In the genomic region with DNA sequence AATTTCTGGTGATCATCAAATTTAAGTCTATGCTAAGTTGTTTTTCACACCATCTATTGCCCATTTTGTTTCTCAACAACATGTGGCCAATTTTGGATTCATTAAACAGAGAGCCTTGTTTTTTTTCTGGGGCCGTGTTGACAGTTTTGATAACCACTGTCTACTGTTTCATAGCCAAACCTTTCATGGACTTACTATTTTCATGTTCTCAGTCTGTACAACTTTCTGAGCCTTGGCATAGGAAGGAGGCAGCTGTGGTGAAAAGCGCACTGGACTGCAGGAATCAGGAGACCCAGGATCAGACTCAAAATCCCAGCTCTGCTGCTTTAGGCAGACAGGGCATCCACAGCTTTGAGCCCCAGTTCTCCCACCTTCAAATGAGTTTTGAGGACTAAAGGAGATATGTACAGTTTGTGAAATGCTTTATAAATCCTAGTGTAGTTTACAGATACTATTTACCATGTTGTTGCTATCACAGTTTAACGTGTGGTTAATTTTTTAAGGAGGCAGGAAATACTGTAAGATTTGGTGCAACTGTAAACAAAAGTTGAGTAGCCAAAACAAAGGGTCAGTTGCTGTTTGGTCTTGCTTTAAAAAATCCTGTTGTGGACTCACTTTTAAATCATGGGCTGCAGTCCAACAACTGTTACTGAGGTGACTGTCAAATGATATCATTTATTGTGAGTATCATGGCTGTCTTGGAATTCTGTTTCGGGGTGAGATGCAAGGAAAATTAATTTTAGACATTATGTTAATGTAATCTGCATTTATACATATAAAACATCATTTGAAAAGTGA, we compare ENCODE assay signal across 11 cellular contexts. TPM values are rescaled to one million over a fixed set of nuclear protein-coding genes. Genes with fewer than 3 reads are reported as not detected.
A peak's percentile ranks its signal among the peaks of the same experiment; 100 is the strongest.
DNase-seq lines count a peak whose midpoint lies in the region; ATAC-seq and TF ChIP-seq lines count a peak whose summit lies in the region.
"Had no signal": no experiment of that assay in that cellular context is flagged by ENCODE, and none has a peak within 500 bp of the region (broad histone marks: within the 10 kb centered on the region; RNA-seq: fewer than 3 reads in every experiment).

No MANE protein-coding gene starts in this region.

- no peak overlapping the region for H3K9ac ChIP-seq in parathyroid adenoma

- no peak overlapping the region for H3K27ac ChIP-seq in CD4-positive, alpha-beta T cell (ENCODE audit: low read depth, low read length)
- no peak overlapping the region for H3K27ac ChIP-seq in parathyroid adenoma
- H3K27ac ChIP-seq: SJCRH30 had no signal

- no peaks in the 10 kb centered on the region for H3K27me3 ChIP-seq in CD4-positive, alpha-beta T cell (ENCODE audit: control insufficient read depth, insufficient read depth, low read length)
- H3K27me3 ChIP-seq in parathyroid adenoma (ENCODE audit: control insufficient read depth, insufficient read depth, low read length), result no peaks in the 10 kb centered on the region
- H3K27me3 ChIP-seq: SJCRH30 had no signal

- no peak for TF ChIP-seq POLR2A in NB4 (IDR thresholded peaks at IDR 0.05; ENCODE audit: extremely low read depth, insufficient read length)

- CTCF ChIA-PET in CD4-positive, alpha-beta T cell (lab: Charles Lee), result interaction anchor here (0.7 kb wide), 1 partner anchor 35 kb away, joined by 3 read pairs; no protein-coding TSS in a partner anchor

- H3K9me3 Mint-ChIP-seq in CD4-positive, alpha-beta T cell, result no peaks in the 10 kb centered on the region

- POLR2A ChIA-PET in CD4-positive, alpha-beta T cell (lab: Charles Lee), result interaction anchor here (1.1 to 1.3 kb wide), 3 partner anchors 117 to 387 kb away, joined by 3 to 4 read pairs (median 4); a partner anchor contains a TSS

- H3K36me3 ChIP-seq in parathyroid adenoma (ENCODE audit: control insufficient read depth, insufficient read depth, low read length), result no peaks in the 10 kb centered on the region

- H3K9me3 ChIP-seq in CD4-positive, alpha-beta T cell (ENCODE audit: control insufficient read depth, low read length), result no peaks in the 10 kb centered on the region
- H3K9me3 ChIP-seq in parathyroid adenoma (ENCODE audit: control insufficient read depth, low read length), result no peaks in the 10 kb centered on the region
- H3K9me3 ChIP-seq: SJCRH30 had no signal

- H3K36me3 Mint-ChIP-seq in CD4-positive, alpha-beta T cell (ENCODE audit: low read depth), result peaks cover 17% of the 10 kb centered on the region

- H2AFZ ChIP-seq in parathyroid adenoma, result no peak overlapping the region

- H3K4me1 Mint-ChIP-seq in CD4-positive, alpha-beta T cell (ENCODE audit: low read depth), result peaks cover 77% of the 10 kb centered on the region

- no peak for ATAC-seq in CD4-positive, alpha-beta T cell (ENCODE audit: poor library complexity)

- H3K4me3 ChIP-seq in NB4 (ENCODE audit: low read depth, low read length), result peak overlapping the region; percentile 18
- H3K4me3 ChIP-seq in parathyroid adenoma (ENCODE audit: low read depth, low read length), result peak overlapping the region; percentile 11
- H3K4me3 ChIP-seq: SJCRH30 had no signal

- peaks cover 3% of the 10 kb centered on the region for H3K4me1 ChIP-seq in parathyroid adenoma

- no peaks in the 10 kb centered on the region for H3K27me3 Mint-ChIP-seq in CD4-positive, alpha-beta T cell

- peak overlapping the region; percentile 84 for H3K27ac Mint-ChIP-seq in CD4-positive, alpha-beta T cell

- peak overlapping the region; percentile 85 for H3K4me3 Mint-ChIP-seq in CD4-positive, alpha-beta T cell

- DNase-seq in CD4-positive, alpha-beta T cell, result no peak
- DNase-seq in NB4 (ENCODE audit: low read depth) (no peak), epidermal melanocyte (ENCODE audit: insufficient read length, low spot score) (peak; percentile 20), DMS53 (lab: John Stamatoyannopoulos, UW) (no peak), GM19240 (ENCODE audit: insufficient read length, low spot score) (no peak), NK-92 (lab: John Stamatoyannopoulos, UW; ENCODE audit: unreplicated experiment) (no peak), retina (no peak)
- DNase-seq: NCI-H1092 treated with DMSO at 0.1 percent for 48 hours; stimulated activated CD4-positive, alpha-beta T cell treated with anti-CD3 and anti-CD28 coated beads, Interleukin-2, amount 100 ng/mL, for 24 hours had no signal

- peak overlapping the region; percentile 14 for H3K4me2 ChIP-seq in parathyroid adenoma (ENCODE audit: low read length)

- H3K79me2 ChIP-seq in parathyroid adenoma, result peaks cover 2% of the 10 kb centered on the region

- TF ChIP-seq CTCF in CD4-positive, alpha-beta T cell (IDR thresholded peaks at IDR 0.05), result no peak
- TF ChIP-seq CTCF in NB4 (IDR thresholded peaks at IDR 0.05; ENCODE audit: low read depth, low read length) (no peak), parathyroid adenoma (IDR thresholded peaks at IDR 0.05) (no peak)

- intact Hi-C loops in CD4-positive, alpha-beta T cell (cut with DNase I, micrococcal nuclease), result loop anchor here (5.0 to 10.0 kb wide), 4 partner anchors 39 to 99 kb away; a partner anchor contains a TSS

RNA-seq across cellular contexts. Expression of a gene that starts 2.9 kb away (rescaled TPM):
- total RNA-seq in CD4-positive, alpha-beta T cell, result 10 to 100 TPM; 24.1 to 24.9 TPM

RNA-seq across cellular contexts. Expression of a gene that starts 13.0 kb away (rescaled TPM):
- total RNA-seq in CD4-positive, alpha-beta T cell, result 1 to 10 TPM in 1 of 2 experiments, under 1 TPM in 1; 0.25 to 1.1 TPM
